7 cellular contexts compared by ENCODE assay signal in the genomic region with DNA sequence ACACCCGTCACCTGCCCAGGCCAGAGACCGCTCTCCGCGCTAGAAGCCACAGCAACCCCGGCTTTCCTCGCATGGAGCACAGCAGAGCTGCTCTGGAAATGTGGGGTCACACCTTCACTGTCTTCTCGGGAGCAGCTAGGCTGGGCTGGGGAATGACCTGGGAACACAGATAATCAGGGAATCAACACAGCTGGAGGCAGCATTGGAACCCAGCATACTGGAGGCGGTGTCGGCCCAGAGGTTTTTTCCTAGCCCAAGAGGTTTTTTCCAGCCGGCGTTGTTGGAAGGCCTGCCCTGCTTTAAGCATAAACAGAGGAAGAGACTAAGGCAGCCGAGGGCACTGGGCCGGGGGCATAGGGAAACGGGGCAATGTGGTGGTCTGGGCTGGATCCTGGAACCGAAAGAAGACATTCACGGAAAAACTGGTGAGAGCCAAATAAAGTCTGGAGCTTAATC. TPM values are rescaled to one million over a fixed set of nuclear protein-coding genes. Genes with fewer than 3 reads are reported as not detected.
DNase-seq lines count a peak whose midpoint lies in the region; ATAC-seq, FAIRE-seq and TF ChIP-seq lines count a peak whose summit lies in the region.

No MANE protein-coding gene starts in this region.

- H3K27me3 ChIP-seq in IMR-90 (ENCODE audit: control insufficient read depth, insufficient read depth, low read length) = no peaks in the 10 kb centered on the region

- H3K27ac ChIP-seq in IMR-90 (ENCODE audit: insufficient read depth, low read length) (no peak overlapping the region), kidney (ENCODE audit: low read depth in 2 of 2, low read length in 2 of 2) (peak overlapping the region; percentile 90 to 91), temporal lobe (ENCODE audit: low read depth, low read length) (peak overlapping the region; percentile 78)

- peaks cover 4% of the 10 kb centered on the region; the same call in 1 of the 2 replicates for H4K20me1 ChIP-seq in IMR-90 (ENCODE audit: insufficient read depth, low read length)

- CTCF ChIA-PET in IMR-90 (lab: Yijun Ruan, JAX) = interaction anchor here (0.6 kb wide), 1 partner anchor 17 kb away, joined by 3 read pairs; no protein-coding TSS in a partner anchor
- CTCF ChIA-PET in activated CD8-positive, alpha-beta T cell treated with anti-CD3 and anti-CD28 coated beads, Interleukin-2, amount 10 ng/mL, durations not matched to agents 7 days and 5 days (lab: Charles Lee) = interaction anchor here (0.8 kb wide), 1 partner anchor 17 kb away, joined by 3 read pairs; no protein-coding TSS in a partner anchor

- no peak for DNase-seq in IMR-90
- DNase-seq in activated CD8-positive, alpha-beta T cell treated with anti-CD3 and anti-CD28 coated beads, Interleukin-2, amount 10 ng/mL, durations not matched to agents 7 days and 5 days = no peak
- DNase-seq in kidney = no peak
- no peak for DNase-seq in NCI-H187 treated with DMSO at 0.1 percent for 48 hours (lab: John Stamatoyannopoulos, UW)
- DNase-seq in A172 (ENCODE audit: low spot score) = no peak

- H4K5ac ChIP-seq in IMR-90 (ENCODE audit: low read depth, low read length) = no peak overlapping the region

- H4K91ac ChIP-seq in IMR-90 (ENCODE audit: insufficient read depth, low read depth, low read length) = no peak overlapping the region

- ATAC-seq in IMR-90 (ENCODE audit: low read depth) = no peak; the same call in 1 of the 2 replicates
- no peak for ATAC-seq in activated CD8-positive, alpha-beta T cell treated with anti-CD3 and anti-CD28 coated beads, Interleukin-2, amount 10 ng/mL, durations not matched to agents 7 days and 5 days
- ATAC-seq in GM19467 (IDR thresholded peaks at IDR 0.05; ENCODE audit: unreplicated experiment) = no peak

- no peak for TF ChIP-seq RAD21 in IMR-90 (IDR thresholded peaks at IDR 0.05; ENCODE audit: low read length)

- H2BK120ac ChIP-seq in IMR-90 (ENCODE audit: low read depth, low read length) = peak overlapping the region; percentile 52; the same call in 1 of the 2 replicates

- H2BK5ac ChIP-seq in IMR-90 (ENCODE audit: low read depth, low read length, poor library complexity, severe bottlenecking) = no peak overlapping the region

- peak overlapping the region; percentile 62; the same call in 1 of the 2 replicates for H3K14ac ChIP-seq in IMR-90 (replicated peaks; ENCODE audit: low read depth, low read length)

- no peaks in the 10 kb centered on the region for H3K9me3 Mint-ChIP-seq in activated CD8-positive, alpha-beta T cell treated with anti-CD3 and anti-CD28 coated beads, Interleukin-2, amount 10 ng/mL, durations not matched to agents 7 days and 5 days (ENCODE audit: insufficient read depth)

- POLR2A ChIA-PET in IMR-90 (lab: Charles Lee; ENCODE audit: unreplicated experiment) = no interaction called here
- POLR2A ChIA-PET in activated CD8-positive, alpha-beta T cell treated with anti-CD3 and anti-CD28 coated beads, Interleukin-2, amount 10 ng/mL, durations not matched to agents 7 days and 5 days (lab: Charles Lee) = interaction anchor here (0.9 kb wide), 1 partner anchor 17 kb away, joined by 4 read pairs; no protein-coding TSS in a partner anchor

- no peaks in the 10 kb centered on the region for H3K9me3 ChIP-seq in IMR-90 (ENCODE audit: control insufficient read depth, insufficient read depth, low read length)
- H3K9me3 ChIP-seq in kidney (ENCODE audit: control insufficient read depth in 1 of 2, low read length in 2 of 2) = no peaks in the 10 kb centered on the region

- no peaks in the 10 kb centered on the region for H3K27me3 Mint-ChIP-seq in activated CD8-positive, alpha-beta T cell treated with anti-CD3 and anti-CD28 coated beads, Interleukin-2, amount 10 ng/mL, durations not matched to agents 7 days and 5 days (ENCODE audit: low read depth)

- peaks cover 15% of the 10 kb centered on the region; the same call in 1 of the 2 replicates for H3K9me1 ChIP-seq in IMR-90 (ENCODE audit: insufficient read depth, low read length)

- TF ChIP-seq POLR2A in IMR-90 (IDR thresholded peaks at IDR 0.05; ENCODE audit: low read depth, low read length) = no peak

- H3K4me3 ChIP-seq in IMR-90 (ENCODE audit: insufficient read depth, low read depth, low read length) (no peak overlapping the region), kidney (ENCODE audit: low read length in 2 of 2) (no peak overlapping the region)

- BruUV-seq in IMR-90 (replicated peaks; lab: Mats Ljungman, UMichigan) = no TSS peak

- H3K4me3 Mint-ChIP-seq in activated CD8-positive, alpha-beta T cell treated with anti-CD3 and anti-CD28 coated beads, Interleukin-2, amount 10 ng/mL, durations not matched to agents 7 days and 5 days = peak overlapping the region; percentile 45

- in situ Hi-C loops in IMR-90 (cut with MboI; ENCODE audit: low sequenced_read_pairs) = no loop called here

- peaks cover 16% of the 10 kb centered on the region for H3K4me1 ChIP-seq in IMR-90 (ENCODE audit: control insufficient read depth, insufficient read depth, low read length)
- peaks cover 14 to 26% of the 10 kb centered on the region in 2 donors for H3K4me1 ChIP-seq in kidney (ENCODE audit: control insufficient read depth in 1 of 2, insufficient read depth in 1 of 2, low read depth in 1 of 2, low read length in 2 of 2)

- peaks cover 5% of the 10 kb centered on the region for H3K36me3 ChIP-seq in IMR-90 (ENCODE audit: control insufficient read depth, insufficient read depth, low read length)
- peaks cover 4 to 6% of the 10 kb centered on the region in 2 donors for H3K36me3 ChIP-seq in kidney (ENCODE audit: control insufficient read depth in 1 of 2, insufficient read depth in 2 of 2, low read length in 2 of 2)

- peak overlapping the region; percentile 44; the same call in 1 of the 2 replicates for H2BK20ac ChIP-seq in IMR-90 (ENCODE audit: low read depth, low read length)

- peak overlapping the region; percentile 70; the same call in 1 of the 2 replicates for H2AK5ac ChIP-seq in IMR-90 (ENCODE audit: low read depth, low read length)

- no peak overlapping the region; the same call in 1 of the 2 replicates for H3K23ac ChIP-seq in IMR-90 (ENCODE audit: low read depth, low read length)

- H3K79me1 ChIP-seq in IMR-90 (ENCODE audit: low read depth in 1 of 2, low read length in 2 of 2) = peaks cover 0 to 7% of the 10 kb centered on the region in 2 experiments; a peak in 2 of 4 replicates

- H2AK9ac ChIP-seq in IMR-90 (replicated peaks; ENCODE audit: low read depth, low read length, poor library complexity) = peak overlapping the region; percentile 75

- H2AFZ ChIP-seq in IMR-90 (replicated peaks; ENCODE audit: low read length, poor library complexity) = peak overlapping the region; percentile 85

- TF ChIP-seq CTCF in IMR-90 (conservative IDR thresholded peaks at IDR 0.05; ENCODE audit: low read depth, low read length) = no peak
- TF ChIP-seq CTCF in kidney (IDR thresholded peaks at IDR 0.05; ENCODE audit: borderline replicate concordance, extremely low read depth, insufficient read depth) = no peak

- peak overlapping the region in 1 of 2 experiments; percentile 59; a peak in 2 of 4 replicates for H4K8ac ChIP-seq in IMR-90 (ENCODE audit: low read depth in 2 of 2, low read length in 2 of 2)

- no peak overlapping the region for H3K9ac ChIP-seq in IMR-90 (ENCODE audit: low read depth, low read length)
- no peak overlapping the region for H3K9ac ChIP-seq in kidney (ENCODE audit: low read length in 2 of 2)

- peaks cover 33% of the 10 kb centered on the region for H3K4me1 Mint-ChIP-seq in activated CD8-positive, alpha-beta T cell treated with anti-CD3 and anti-CD28 coated beads, Interleukin-2, amount 10 ng/mL, durations not matched to agents 7 days and 5 days (ENCODE audit: low read depth)

- H3K27ac Mint-ChIP-seq in activated CD8-positive, alpha-beta T cell treated with anti-CD3 and anti-CD28 coated beads, Interleukin-2, amount 10 ng/mL, durations not matched to agents 7 days and 5 days = no peak overlapping the region

- intact Hi-C loops in IMR-90 (cut with micrococcal nuclease) = no loop called here
- intact Hi-C loops in kidney (cut with DNase I) = no loop called here

- dilution Hi-C loops in IMR-90 (cut with HindIII; ENCODE audit: low sequenced_read_pairs, unreplicated experiment) = no loop called here

- 76% methylated on average over 10 of the region's 16 CpGs; no CpG with 5 or more reads in 1 of the 2 experiments for WGBS in IMR-90 (ENCODE audit: extremely low coverage in 2 of 2, insufficient read length in 1 of 2), 2 experiments

- peak overlapping the region; percentile 29; the same call in 1 of the 2 replicates for H3K18ac ChIP-seq in IMR-90 (ENCODE audit: low read depth, low read length)

- H2BK15ac ChIP-seq in IMR-90 (ENCODE audit: low read depth, low read length) = no peak overlapping the region

- peak overlapping the region; percentile 75 for H3K4ac ChIP-seq in IMR-90 (ENCODE audit: low read depth, low read length)

- no peak overlapping the region for H3K56ac ChIP-seq in IMR-90 (ENCODE audit: extremely low read depth, insufficient read depth, low read length)

- peaks cover 11% of the 10 kb centered on the region for H3K36me3 Mint-ChIP-seq in activated CD8-positive, alpha-beta T cell treated with anti-CD3 and anti-CD28 coated beads, Interleukin-2, amount 10 ng/mL, durations not matched to agents 7 days and 5 days (ENCODE audit: low read depth)

- no peak for FAIRE-seq in kidney (lab: Jason Lieb, UNC)

- no peak overlapping the region for H3K4me2 ChIP-seq in IMR-90 (ENCODE audit: low read depth, low read length)

TF ChIP-seq in IMR-90, 13 proteins besides CTCF, POLR2A, EP300 and RAD21 (continues in another document):
- TF ChIP-seq NFE2L2 (IDR thresholded peaks at IDR 0.05; ENCODE audit: low read depth, low read length) = no peak
- no peak for TF ChIP-seq RCOR1 (IDR thresholded peaks at IDR 0.05; ENCODE audit: insufficient replicate concordance, low read length)

RNA-seq across cellular contexts. Expression of a gene that starts 0.8 kb away (rescaled TPM):
- 1.1 TPM in 2 replicates for total RNA-seq in IMR-90 (2012; rRNA removed)
- 0.98 and 1.5 TPM in 2 replicates for polyA plus RNA-seq in IMR-90 (2012; rRNA removed)
- 0.81 and 1.1 TPM in 2 replicates for polyA plus RNA-seq in IMR-90 (2012; cell fraction: cytosol; rRNA removed)
- 1.8 and 3.3 TPM in 2 replicates for polyA plus RNA-seq in IMR-90 (2012; cell fraction: nucleus; rRNA removed; ENCODE audit: low replicate concordance)
- total RNA-seq in activated CD8-positive, alpha-beta T cell treated with anti-CD3 and anti-CD28 coated beads, Interleukin-2, amount 10 ng/mL, durations not matched to agents 7 days and 5 days = 1 to 10 TPM; 3.8 to 4.2 TPM
- 3.7 TPM for total RNA-seq in kidney
- polyA plus RNA-seq in kidney (ENCODE audit: insufficient read depth, low read depth, low replicate concordance) = 2.9 TPM
- total RNA-seq in temporal lobe = 5.4 TPM
- total RNA-seq in A172 (2014; rRNA removed; shearing (Covaris generic)) = 10.8 and 15.1 TPM in 2 replicates

RNA-seq across cellular contexts. Expression of a gene that starts 30.0 kb away (rescaled TPM):
- total RNA-seq in IMR-90 (2012; rRNA removed) = 16.8 and 18.3 TPM in 2 replicates
- 19.6 and 24.8 TPM in 2 replicates for polyA plus RNA-seq in IMR-90 (2012; rRNA removed)
- polyA plus RNA-seq in IMR-90 (2012; cell fraction: cytosol; rRNA removed) = 8.4 and 11.3 TPM in 2 replicates
- polyA plus RNA-seq in IMR-90 (2012; cell fraction: nucleus; rRNA removed; ENCODE audit: low replicate concordance) = 139 and 159 TPM in 2 replicates
- 10 to 100 TPM; 37.0 to 37.4 TPM for total RNA-seq in activated CD8-positive, alpha-beta T cell treated with anti-CD3 and anti-CD28 coated beads, Interleukin-2, amount 10 ng/mL, durations not matched to agents 7 days and 5 days
- 44.4 TPM for total RNA-seq in kidney
- 14.2 TPM for polyA plus RNA-seq in kidney (ENCODE audit: insufficient read depth, low read depth, low replicate concordance)
- 26.8 TPM for total RNA-seq in temporal lobe
- total RNA-seq in A172 (2014; rRNA removed; shearing (Covaris generic)) = 58.2 and 78.1 TPM in 2 replicates
